Comparison of ENCODE assay signal across 19 cellular contexts in genomic region chr20:58524814-58525213, GRCh38. TPM values are rescaled to one million over a fixed set of nuclear protein-coding genes. Genes with fewer than 3 reads are reported as not detected.
DNase-seq lines count a peak whose midpoint lies in the region; ATAC-seq, FAIRE-seq and TF ChIP-seq lines count a peak whose summit lies in the region.
"Had no signal": no experiment of that assay in that cellular context is flagged by ENCODE, and none has a peak within 500 bp of the region (broad histone marks: within the 10 kb centered on the region; RNA-seq: fewer than 3 reads in every experiment).

No MANE protein-coding gene starts in this region.

- peak; percentile 97 for FAIRE-seq in urothelium cell line (lab: Jason Lieb, UNC)
- FAIRE-seq: endometrium, GM12878 had no signal

- no TSS peak for BruUV-seq in MCF 10A (replicated peaks; lab: Mats Ljungman, UMichigan)

- H3K4me1 ChIP-seq in breast epithelium, result no peaks in the 10 kb centered on the region
- no peaks in the 10 kb centered on the region for H3K4me1 ChIP-seq in fibroblast of lung (ENCODE audit: control insufficient read depth, extremely low read depth, insufficient read depth, low read length)

- no peak overlapping the region for H3K4me3 ChIP-seq in breast epithelium
- H3K4me3 ChIP-seq in fibroblast of lung (replicated peaks in 1 of 4; ENCODE audit: control extremely low read depth in 1 of 4, insufficient read depth in 1 of 4, low read depth in 3 of 4, low read length in 4 of 4), result no peak overlapping the region
- H3K4me3 ChIP-seq: GM12878, lung had no signal

- DNase-seq in MCF 10A (ENCODE audit: unreplicated experiment) (peak; percentile 14), breast epithelium (ENCODE audit: low spot score in 2 of 2) (no peak), RPMI7951 (ENCODE audit: low read depth) (peak; percentile 98), fibroblast of lung (ENCODE audit: low read depth in 2 of 2) (peak; percentile 48 to 96), urothelium cell line (ENCODE audit: low spot score) (peak; percentile 95), HUDEP-2 (lab: John Stamatoyannopoulos, UW; ENCODE audit: unreplicated experiment in 76 of 76) (no peak)
- DNase-seq: activated CD8-positive, alpha-beta T cell treated with anti-CD3 and anti-CD28 coated beads for 36 hours; activated effector memory CD4-positive, alpha-beta T cell treated with anti-CD3 and anti-CD28 coated beads, Interleukin-2, amount 50 U/mL, for 16 hours; brain microvascular endothelial cell; DMS 273 treated with DMSO at 0.1 percent for 48 hours; NCI-H1048; NCI-H446; stimulated activated CD4-positive, alpha-beta T cell treated with anti-CD3 and anti-CD28 coated beads, Interleukin-12 subunit alpha, Interleukin-12 subunit beta, amount 100 ng/mL, for 4 hours had no signal

- H3K36me3 ChIP-seq in breast epithelium (no peaks in the 10 kb centered on the region), fibroblast of lung (ENCODE audit: control insufficient read depth, insufficient read depth, low read length) (no peaks in the 10 kb centered on the region)
- H3K36me3 ChIP-seq: brain microvascular endothelial cell had no signal

- ATAC-seq in HG02763 (IDR thresholded peaks at IDR 0.05; ENCODE audit: unreplicated experiment), result no peak
- no peak for ATAC-seq in GM18861 (IDR thresholded peaks at IDR 0.05; ENCODE audit: unreplicated experiment)
- ATAC-seq: activated CD8-positive, alpha-beta T cell treated with anti-CD3 and anti-CD28 coated beads for 36 hours; GM12878 had no signal

- H3K27ac ChIP-seq in breast epithelium (no peak overlapping the region), fibroblast of lung (ENCODE audit: insufficient read depth, low read length) (no peak overlapping the region)
- H3K27ac ChIP-seq: brain microvascular endothelial cell had no signal

- H2AFZ ChIP-seq in fibroblast of lung (ENCODE audit: low read length), result no peak overlapping the region

- H3K79me2 ChIP-seq in fibroblast of lung (ENCODE audit: control insufficient read depth, insufficient read depth, low read length), result no peaks in the 10 kb centered on the region

- no peak overlapping the region for H3K4me2 ChIP-seq in fibroblast of lung (ENCODE audit: extremely low read depth, insufficient read depth, low read length)

- H3K27me3 Mint-ChIP-seq in MCF 10A (ENCODE audit: insufficient read depth, unreplicated experiment), result no peaks in the 10 kb centered on the region

- peaks cover 7% of the 10 kb centered on the region for H3K9me3 Mint-ChIP-seq in MCF 10A (ENCODE audit: unreplicated experiment)

- intact Hi-C loops in MCF 10A (cut with micrococcal nuclease), result no loop called here
- intact Hi-C loops in breast epithelium (cut with DNase I; ENCODE audit: low total_unique reads), result no loop called here

- no peak overlapping the region for H3K27ac Mint-ChIP-seq in MCF 10A (ENCODE audit: low read depth, unreplicated experiment)
- H3K27ac Mint-ChIP-seq: activated CD8-positive, alpha-beta T cell treated with anti-CD3 and anti-CD28 coated beads for 36 hours; type B pancreatic cell had no signal

- peaks cover 6% of the 10 kb centered on the region for H3K36me3 Mint-ChIP-seq in MCF 10A (ENCODE audit: insufficient read depth, unreplicated experiment)
- H3K36me3 Mint-ChIP-seq: type B pancreatic cell had no signal

- H3K9ac ChIP-seq in fibroblast of lung (ENCODE audit: insufficient read depth, low read length), result no peak overlapping the region

- POLR2A ChIA-PET in MCF 10A (lab: Yijun Ruan, JAX), result no interaction called here

- H3K4me3 Mint-ChIP-seq in MCF 10A (ENCODE audit: unreplicated experiment), result no peak overlapping the region
- H3K4me3 Mint-ChIP-seq: activated CD8-positive, alpha-beta T cell treated with anti-CD3 and anti-CD28 coated beads for 36 hours; type B pancreatic cell had no signal

- H3K9me3 ChIP-seq in breast epithelium (peaks cover 6 to 34% of the 10 kb centered on the region in 2 donors), fibroblast of lung (ENCODE audit: control insufficient read depth, insufficient read depth, low read depth, low read length) (no peaks in the 10 kb centered on the region)

- H4K20me1 ChIP-seq in fibroblast of lung (ENCODE audit: control insufficient read depth, extremely low read depth, insufficient read depth, low read length), result no peaks in the 10 kb centered on the region

- CTCF ChIA-PET in MCF 10A (lab: Yijun Ruan, JAX), result interaction anchor here (1.2 kb wide), 1 partner anchor 13 kb away, joined by 4 read pairs; no protein-coding TSS in a partner anchor

- H3K4me1 Mint-ChIP-seq in MCF 10A (ENCODE audit: insufficient read depth, unreplicated experiment), result no peaks in the 10 kb centered on the region

- H3K27me3 ChIP-seq in breast epithelium (no peaks in the 10 kb centered on the region), fibroblast of lung (ENCODE audit: control insufficient read depth, insufficient read depth, low read length) (no peaks in the 10 kb centered on the region)
- H3K27me3 ChIP-seq: brain microvascular endothelial cell had no signal

- no peak for TF ChIP-seq POLR2A in breast epithelium (IDR thresholded peaks at IDR 0.05)

- TF ChIP-seq CTCF in MCF 10A (IDR thresholded peaks at IDR 0.05; ENCODE audit: unreplicated experiment), result no peak
- no peak for TF ChIP-seq CTCF in breast epithelium (IDR thresholded peaks at IDR 0.05)
- no peak for TF ChIP-seq CTCF in fibroblast of lung (conservative IDR thresholded peaks at IDR 0.05 in 1 of 2, IDR thresholded peaks at IDR 0.05 in 1 of 2; ENCODE audit: low read depth in 1 of 2, low read length in 2 of 2)

RNA-seq across cellular contexts. Expression of gene APCDD1L, which starts 9.6 kb away (rescaled TPM):
- total RNA-seq in MCF 10A (2022) (0.12 and 0.86 TPM in 2 replicates), breast epithelium (1 to 10 TPM in 1 of 3 donors, under 1 TPM in 1, not detected in 1; 0.73 to 2.0 TPM), fibroblast of lung (0.99 and 1.0 TPM in 2 replicates)
- total RNA-seq in RPMI7951 (2014; rRNA removed; shearing (Covaris generic)), result 122 and 149 TPM in 2 replicates
- 0.18 and 1.6 TPM in 2 replicates for polyA plus RNA-seq in fibroblast of lung
- polyA plus RNA-seq in fibroblast of lung (2012), result 0.72 and 3.5 TPM in 2 replicates
- polyA minus RNA-seq in fibroblast of lung (ENCODE audit: low replicate concordance), result 0.47 and 2.5 TPM in 2 replicates
- total RNA-seq: activated CD8-positive, alpha-beta T cell treated with anti-CD3 and anti-CD28 coated beads for 36 hours; GM12878 had no signal

Comparison
In these comparisons a context has a peak if more than half of its experiments do, and no peak if none do; other contexts are left out.
1. DNase-seq: peak in MCF 10A (single experiment), RPMI7951 (single experiment), fibroblast of lung (2 of 2) and urothelium cell line (single experiment); none in breast epithelium (0 of 2) and HUDEP-2 (0 of 76).
2. RNA of gene APCDD1L, which starts 9.6 kb away (total RNA-seq): 122 to 149 TPM in RPMI7951; 0.99 to 1.0 TPM in fibroblast of lung, 0.12 to 0.86 TPM in MCF 10A and 0.73 to 2.0 TPM in breast epithelium; every median in the first group is over 10 times any median in the second.